In the genomic region with DNA sequence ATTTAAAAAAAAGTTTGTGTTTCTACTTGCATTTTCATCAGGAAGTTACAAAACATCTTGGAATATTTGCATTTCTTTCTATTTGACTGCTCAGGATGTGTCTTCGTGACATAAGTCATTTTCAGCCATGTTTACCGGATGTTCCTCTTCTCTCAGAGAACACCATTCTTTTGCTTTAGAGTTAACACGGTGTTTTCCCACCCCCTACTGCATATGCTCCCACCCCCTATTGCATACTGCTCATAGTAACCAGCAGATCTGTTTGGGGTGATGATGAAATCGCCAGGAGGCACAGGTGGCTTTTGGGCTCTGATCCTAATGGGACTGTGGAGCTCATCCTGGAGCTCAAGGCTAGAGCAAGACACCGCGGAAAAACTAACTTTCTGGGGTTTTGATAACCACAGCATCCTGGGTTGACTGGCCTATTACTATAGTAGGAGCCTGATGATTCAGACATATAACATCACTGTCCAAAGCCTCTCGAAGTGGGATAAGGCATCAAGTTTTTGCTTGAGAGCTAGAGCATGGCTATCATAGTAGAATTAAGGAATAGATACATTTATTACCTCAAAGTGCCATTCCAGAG, we compare ENCODE assay signal across 13 cellular contexts.
A peak's percentile ranks its signal among the peaks of the same experiment; 100 is the strongest.
DNase-seq lines count a peak whose midpoint lies in the region; ATAC-seq and TF ChIP-seq lines count a peak whose summit lies in the region.
"Had no signal": no experiment of that assay in that cellular context is flagged by ENCODE, and none has a peak within 500 bp of the region (broad histone marks: within the 10 kb centered on the region; RNA-seq: fewer than 3 reads in every experiment).

No MANE protein-coding gene starts in this region.

- TF ChIP-seq POLR2A in breast epithelium (IDR thresholded peaks at IDR 0.05) (no peak), IMR-90 (IDR thresholded peaks at IDR 0.05; ENCODE audit: low read depth, low read length) (no peak)

- dilution Hi-C loops in mammary epithelial cell (cut with HindIII; ENCODE audit: low sequenced_read_pairs) (no loop called here), IMR-90 (cut with HindIII; ENCODE audit: low sequenced_read_pairs, unreplicated experiment) (no loop called here)

- POLR2A ChIA-PET in IMR-90 (lab: Charles Lee; ENCODE audit: unreplicated experiment): no interaction called here

- CTCF ChIA-PET in mammary epithelial cell (lab: Charles Lee; ENCODE audit: low non-redundant PET) (no interaction called here), IMR-90 (lab: Yijun Ruan, JAX) (no interaction called here)

- no peak overlapping the region for H3K4me3 ChIP-seq in mammary epithelial cell (replicated peaks in 1 of 3; ENCODE audit: insufficient read depth in 1 of 3, low read depth in 2 of 3, low read length in 3 of 3)
- H3K4me3 ChIP-seq in breast epithelium: no peak overlapping the region
- no peak overlapping the region for H3K4me3 ChIP-seq in IMR-90 (ENCODE audit: insufficient read depth, low read depth, low read length)
- H3K4me3 ChIP-seq in skeletal muscle satellite cell (ENCODE audit: low read length): no peak overlapping the region
- H3K4me3 ChIP-seq: HAP-1, ovary, upper lobe of left lung had no signal

- H4K8ac ChIP-seq in IMR-90 (ENCODE audit: low read depth in 2 of 2, low read length in 2 of 2): peak overlapping the region; percentile 67 to 70; a peak in 2 of 4 replicates

- no peaks in the 10 kb centered on the region for H3K79me2 ChIP-seq in mammary epithelial cell (ENCODE audit: insufficient read depth, low read length)

- H3K9me1 ChIP-seq in IMR-90 (ENCODE audit: insufficient read depth, low read length): peaks cover 3% of the 10 kb centered on the region

- no peak for TF ChIP-seq RAD21 in IMR-90 (IDR thresholded peaks at IDR 0.05; ENCODE audit: low read length)

- DNase-seq in mammary epithelial cell: no peak
- no peak for DNase-seq in breast epithelium (ENCODE audit: low spot score in 2 of 2)
- peak; percentile 49 for DNase-seq in IMR-90
- DNase-seq in stimulated activated CD4-positive, alpha-beta T cell treated with anti-CD3 and anti-CD28 coated beads, Interleukin-15, amount 100 ng/mL, for 24 hours: no peak
- DNase-seq in midbrain (lab: John Stamatoyannopoulos, UW): no peak
- no peak for DNase-seq in HK-2 (ENCODE audit: unreplicated experiment)
- DNase-seq: DND-41, KG1, ovary, upper lobe of left lung had no signal

- peak overlapping the region; percentile 70; the same call in 1 of the 2 replicates for H4K5ac ChIP-seq in IMR-90 (ENCODE audit: low read depth, low read length)

- TF ChIP-seq CTCF in mammary epithelial cell (conservative IDR thresholded peaks at IDR 0.05 in 1 of 2, IDR thresholded peaks at IDR 0.05 in 1 of 2; ENCODE audit: extremely low read depth in 1 of 2, insufficient read depth in 1 of 2, low read depth in 1 of 2, low read length in 2 of 2) (no peak), breast epithelium (IDR thresholded peaks at IDR 0.05) (no peak), IMR-90 (conservative IDR thresholded peaks at IDR 0.05; ENCODE audit: low read depth, low read length) (no peak)

- intact Hi-C loops in mammary epithelial cell (cut with micrococcal nuclease): no loop called here
- intact Hi-C loops in breast epithelium (cut with DNase I; ENCODE audit: low total_unique reads): no loop called here
- intact Hi-C loops in IMR-90 (cut with micrococcal nuclease): no loop called here

- H3K4me1 ChIP-seq in mammary epithelial cell (ENCODE audit: insufficient read depth, low read length) (peaks cover 33% of the 10 kb centered on the region), breast epithelium (no peaks in the 10 kb centered on the region), IMR-90 (ENCODE audit: control insufficient read depth, insufficient read depth, low read length) (peaks cover 7% of the 10 kb centered on the region; the same call in 1 of the 2 replicates), skeletal muscle satellite cell (ENCODE audit: control insufficient read depth, insufficient read depth, low read length) (peaks cover 21% of the 10 kb centered on the region)
- H3K4me1 ChIP-seq: HAP-1, upper lobe of left lung had no signal

- no peaks in the 10 kb centered on the region for H3K27me3 ChIP-seq in mammary epithelial cell (ENCODE audit: insufficient read depth, low read length)
- H3K27me3 ChIP-seq in breast epithelium: no peaks in the 10 kb centered on the region
- no peaks in the 10 kb centered on the region for H3K27me3 ChIP-seq in IMR-90 (ENCODE audit: control insufficient read depth, insufficient read depth, low read length)
- no peaks in the 10 kb centered on the region for H3K27me3 ChIP-seq in skeletal muscle satellite cell (ENCODE audit: control insufficient read depth, insufficient read depth, low read length)
- H3K27me3 ChIP-seq: ovary, upper lobe of left lung had no signal

- H4K20me1 ChIP-seq in mammary epithelial cell (ENCODE audit: insufficient read depth, low read length) (no peaks in the 10 kb centered on the region), IMR-90 (ENCODE audit: insufficient read depth, low read length) (no peaks in the 10 kb centered on the region)

- no peak overlapping the region for H2AK9ac ChIP-seq in IMR-90 (replicated peaks; ENCODE audit: low read depth, low read length, poor library complexity)

- peak overlapping the region; percentile 90; the same call in 1 of the 2 replicates for H3K18ac ChIP-seq in IMR-90 (ENCODE audit: low read depth, low read length)

- H3K4me2 ChIP-seq in mammary epithelial cell (ENCODE audit: insufficient read depth, low read depth, low read length) (peak overlapping the region; percentile 44), IMR-90 (ENCODE audit: low read depth, low read length) (no peak overlapping the region), skeletal muscle satellite cell (ENCODE audit: low read length) (peak overlapping the region; percentile 51)

- H2AFZ ChIP-seq in mammary epithelial cell (ENCODE audit: low read depth, low read length) (peak overlapping the region; percentile 70), IMR-90 (replicated peaks; ENCODE audit: low read length, poor library complexity) (no peak overlapping the region)

- H3K36me3 ChIP-seq in mammary epithelial cell (ENCODE audit: insufficient read depth, low read length): no peaks in the 10 kb centered on the region
- no peaks in the 10 kb centered on the region for H3K36me3 ChIP-seq in breast epithelium
- H3K36me3 ChIP-seq in IMR-90 (ENCODE audit: control insufficient read depth, insufficient read depth, low read length): no peaks in the 10 kb centered on the region
- H3K36me3 ChIP-seq in skeletal muscle satellite cell (ENCODE audit: insufficient read depth, low read length): no peaks in the 10 kb centered on the region
- H3K36me3 ChIP-seq: HAP-1, ovary, upper lobe of left lung had no signal

- H3K9ac ChIP-seq in mammary epithelial cell (ENCODE audit: insufficient read depth, low read length): no peak overlapping the region
- no peak overlapping the region for H3K9ac ChIP-seq in IMR-90 (ENCODE audit: low read depth, low read length)
- no peak overlapping the region for H3K9ac ChIP-seq in skeletal muscle satellite cell (ENCODE audit: low read depth, low read length)

- H3K56ac ChIP-seq in IMR-90 (ENCODE audit: extremely low read depth, insufficient read depth, low read length): no peak overlapping the region

- H3K14ac ChIP-seq in IMR-90 (replicated peaks; ENCODE audit: low read depth, low read length): peak overlapping the region; percentile 19; the same call in 1 of the 2 replicates

- peak overlapping the region; percentile 85 for H2BK5ac ChIP-seq in IMR-90 (ENCODE audit: low read depth, low read length, poor library complexity, severe bottlenecking)

- in situ Hi-C loops in mammary epithelial cell (cut with MboI; ENCODE audit: low sequenced_read_pairs in 2 of 2) (loop anchor here in 1 of 2 donors (10.0 kb wide), 1 partner anchor 64 kb away; a partner anchor contains a TSS), IMR-90 (cut with MboI; ENCODE audit: low sequenced_read_pairs) (no loop called here)

- BruUV-seq in mammary epithelial cell (replicated peaks; lab: Mats Ljungman, UMichigan): no TSS peak
- BruUV-seq in IMR-90 (replicated peaks; lab: Mats Ljungman, UMichigan): no TSS peak

- peak overlapping the region; percentile 57; the same call in 1 of the 2 replicates for H4K91ac ChIP-seq in IMR-90 (ENCODE audit: insufficient read depth, low read depth, low read length)

- H2BK15ac ChIP-seq in IMR-90 (ENCODE audit: low read depth, low read length): peak overlapping the region; percentile 85; the same call in 1 of the 3 replicates

- no peak overlapping the region for H3K27ac ChIP-seq in mammary epithelial cell (ENCODE audit: insufficient read depth, low read depth, low read length)
- H3K27ac ChIP-seq in breast epithelium: peak overlapping the region in 1 of 2 donors; percentile 19
- H3K27ac ChIP-seq in IMR-90 (ENCODE audit: insufficient read depth, low read length): no peak overlapping the region
- H3K27ac ChIP-seq: ovary, upper lobe of left lung had no signal

- peak overlapping the region; percentile 78; the same call in 1 of the 2 replicates for H2BK20ac ChIP-seq in IMR-90 (ENCODE audit: low read depth, low read length)

- H3K4ac ChIP-seq in IMR-90 (ENCODE audit: low read depth, low read length): peak overlapping the region; percentile 24; the same call in 1 of the 2 replicates

- H3K9me3 ChIP-seq in mammary epithelial cell (replicated peaks; ENCODE audit: insufficient read depth, low read length) (no peaks in the 10 kb centered on the region), breast epithelium (no peaks in the 10 kb centered on the region), IMR-90 (ENCODE audit: control insufficient read depth, insufficient read depth, low read length) (no peaks in the 10 kb centered on the region), skeletal muscle satellite cell (replicated peaks; ENCODE audit: low read length) (no peaks in the 10 kb centered on the region)
- H3K9me3 ChIP-seq: HAP-1, ovary, upper lobe of left lung had no signal

- H2AK5ac ChIP-seq in IMR-90 (ENCODE audit: low read depth, low read length): peak overlapping the region; percentile 83; the same call in 1 of the 2 replicates

- no peaks in the 10 kb centered on the region for H3K79me1 ChIP-seq in IMR-90 (ENCODE audit: low read depth in 1 of 2, low read length in 2 of 2)

- ATAC-seq in HG02610 (IDR thresholded peaks at IDR 0.05; ENCODE audit: unreplicated experiment) (peak; percentile 85), IMR-90 (ENCODE audit: low read depth) (peak; percentile 41)

- 88% methylated on average over 7 of the region's 7 CpGs for WGBS in mammary epithelial cell (ENCODE audit: low coverage, missing lambda C conversion rate)
- 100% methylated on average over 2 of the region's 7 CpGs; no CpG with 5 or more reads in 1 of the 2 experiments for WGBS in IMR-90 (ENCODE audit: extremely low coverage in 2 of 2, insufficient read length in 1 of 2), 2 experiments

- H3K23ac ChIP-seq in IMR-90 (ENCODE audit: low read depth, low read length): 0 out of 2 replicates have a peak overlapping the region, but pooled peaks have one; percentile 65

- H2BK120ac ChIP-seq in IMR-90 (ENCODE audit: low read depth, low read length): no peak overlapping the region

TF ChIP-seq in IMR-90, 13 proteins besides CTCF, POLR2A, EP300 and RAD21:
- TF ChIP-seq CEBPB (IDR thresholded peaks at IDR 0.05; ENCODE audit: low read depth, low read length) (peak; percentile 12; the same call in 1 of the 2 replicates), BHLHE40 (IDR thresholded peaks at IDR 0.05; ENCODE audit: low read depth, low read length) (no peak)
